In genomic region chrX:155477136-155477535, GRCh38 we compare ENCODE assay signal across 1 cellular context. TPM values are rescaled to one million over a fixed set of nuclear protein-coding genes. Genes with fewer than 3 reads are reported as not detected.
"Had no signal": no experiment of that assay in that cellular context is flagged by ENCODE, and none has a peak within 500 bp of the region (broad histone marks: within the 10 kb centered on the region; RNA-seq: fewer than 3 reads in every experiment).

No MANE protein-coding gene starts in this region.

RNA-seq across cellular contexts. Expression of gene F8A3, which starts 18.7 kb away (rescaled TPM):
- total RNA-seq: K562 had no signal
- polyA plus RNA-seq: K562 had no signal
